In genomic region chr7:123750389-123751230, GRCh38 we compare ENCODE assay signal across 9 cellular contexts. TPM values are rescaled to one million over a fixed set of nuclear protein-coding genes. Genes with fewer than 3 reads are reported as not detected.
DNase-seq lines count a peak whose midpoint lies in the region; ATAC-seq, FAIRE-seq and TF ChIP-seq lines count a peak whose summit lies in the region.
"Had no signal": no experiment of that assay in that cellular context is flagged by ENCODE, and none has a peak within 500 bp of the region (broad histone marks: within the 10 kb centered on the region; RNA-seq: fewer than 3 reads in every experiment).

No MANE protein-coding gene starts in this region.

- peaks cover 27% of the 10 kb centered on the region for H3K4me1 Mint-ChIP-seq in endodermal cell

- H3K36me3 ChIP-seq in endodermal cell (ENCODE audit: control insufficient read depth, insufficient read depth, low read length) (no peaks in the 10 kb centered on the region), psoas muscle (ENCODE audit: insufficient read depth in 1 of 2, low read depth in 1 of 2) (no peaks in the 10 kb centered on the region)

- POLR2A ChIA-PET in GM10248 (lab: Yijun Ruan, JAX) = interaction anchor here (0.6 kb wide), 1 partner anchor 193 kb away, joined by 3 read pairs; the partner anchor contains the start of gene NDUFA5

- H3K9me3 ChIP-seq in endodermal cell (ENCODE audit: control insufficient read depth, low read length) (no peaks in the 10 kb centered on the region), psoas muscle (no peaks in the 10 kb centered on the region)

- no peaks in the 10 kb centered on the region for H3K9me3 Mint-ChIP-seq in endodermal cell

- no peak for ATAC-seq in psoas muscle

- H3K9ac ChIP-seq in endodermal cell (ENCODE audit: extremely low read depth, low read length, poor library complexity, severe bottlenecking) = peak overlapping the region; percentile 91

- CTCF ChIA-PET in GM10248 (lab: Yijun Ruan, JAX) = interaction anchor here (0.9 to 3.2 kb wide), 7 partner anchors 9 to 122 kb away, joined by 3 to 11 read pairs (median 4); no protein-coding TSS in a partner anchor

- no peaks in the 10 kb centered on the region for H3K36me3 Mint-ChIP-seq in endodermal cell (ENCODE audit: low read depth)

- no peak overlapping the region for H3K27ac Mint-ChIP-seq in endodermal cell

- no peaks in the 10 kb centered on the region for H3K27me3 ChIP-seq in endodermal cell (ENCODE audit: control insufficient read depth, insufficient read depth, low read length, poor library complexity, severe bottlenecking)
- no peaks in the 10 kb centered on the region for H3K27me3 ChIP-seq in psoas muscle (ENCODE audit: insufficient read depth in 3 of 3, low read length in 2 of 3)

- peak overlapping the region; percentile 99 for H3K4me3 ChIP-seq in endodermal cell (ENCODE audit: low read length)
- H3K4me3 ChIP-seq in psoas muscle = peak overlapping the region; percentile 91

- 60 to 94% methylated on average over 1 to 2 of the region's 2 CpGs for WGBS in endodermal cell (ENCODE audit: insufficient coverage in 1 of 2, insufficient read length in 1 of 2), 2 experiments
- 88 to 95% (median 94%) methylated on average over 2 of the region's 2 CpGs for WGBS in psoas muscle, 3 donors

- no peak for TF ChIP-seq POLR2A in GM12891 (IDR thresholded peaks at IDR 0.05; ENCODE audit: low read depth, low read length)

- peak overlapping the region; percentile 97 for H3K4me3 Mint-ChIP-seq in endodermal cell

- intact Hi-C loops in psoas muscle (cut with DNase I) = no loop called here

- no peaks in the 10 kb centered on the region for H3K27me3 Mint-ChIP-seq in endodermal cell (ENCODE audit: insufficient read depth)

- H3K27ac ChIP-seq in endodermal cell (ENCODE audit: low read depth, low read length) (no peak overlapping the region), psoas muscle (peak overlapping the region; percentile 99)

- no peak for FAIRE-seq in GM12891 (lab: Jason Lieb, UNC)

- DNase-seq in NCI-H510A treated with DMSO at 0.1 percent for 48 hours (lab: John Stamatoyannopoulos, UW) (peak; percentile 24), NCI-H510A (lab: John Stamatoyannopoulos, UW) (no peak), NCI-H526 (lab: John Stamatoyannopoulos, UW) (peak; percentile 9 to 28), endodermal cell (no peak), psoas muscle (no peak), GM10248 (ENCODE audit: extremely low spot score) (no peak), GM12891 (ENCODE audit: insufficient read length, low spot score) (no peak)
- no peak for DNase-seq in stimulated activated CD8-positive, alpha-beta memory T cell treated with anti-CD3 and anti-CD28 coated beads, Interleukin-4, amount 100 ng/mL, for 48 hours
- DNase-seq: NK-92 treated with Interleukin-12 subunit alpha and Interleukin-12 subunit beta, amount 100 ng/mL, for 24 hours had no signal

- peaks cover 2% of the 10 kb centered on the region for H3K4me1 ChIP-seq in endodermal cell (ENCODE audit: control insufficient read depth, insufficient read depth, low read length)
- H3K4me1 ChIP-seq in psoas muscle = peaks cover 31% of the 10 kb centered on the region

- TF ChIP-seq CTCF in endodermal cell (conservative IDR thresholded peaks at IDR 0.05) (no peak), psoas muscle (IDR thresholded peaks at IDR 0.05) (no peak), GM10248 (IDR thresholded peaks at IDR 0.05; ENCODE audit: control extremely low read depth, extremely low read depth, low read depth, missing control alignments) (no peak)

TF ChIP-seq in GM12891, 5 proteins besides CTCF, POLR2A, EP300 and RAD21:
- no peak for TF ChIP-seq TAF1 (IDR thresholded peaks at IDR 0.05; ENCODE audit: low read depth, low read length)
- TF ChIP-seq PAX5 (IDR thresholded peaks at IDR 0.05; ENCODE audit: insufficient read depth, low read length, severe bottlenecking) = no peak
- no peak for TF ChIP-seq SPI1 (IDR thresholded peaks at IDR 0.05; ENCODE audit: low read depth, low read length)

RNA-seq across cellular contexts. Expression of gene WASL, which starts 1.8 kb away (rescaled TPM):
- total RNA-seq in endodermal cell (10 to 100 TPM; 35.1 to 36.7 TPM), psoas muscle (10 to 100 TPM; 28.9 to 37.8 (median 33.8) TPM)
- 30.8 TPM for polyA plus RNA-seq in endodermal cell (2013, experiment 1 of 2)
- polyA plus RNA-seq in endodermal cell (2013, experiment 2 of 2) = 30.4 TPM
- 10 to 100 TPM; 17.6 to 33.9 (median 18.4) TPM for polyA plus RNA-seq in psoas muscle
- polyA plus RNA-seq in GM12891 (2012; ENCODE audit: low read depth, missing spikeins) = 2.3 TPM

Comparison
In these comparisons a context has a peak if more than half of its experiments do, and no peak if none do; other contexts are left out.
1. DNase-seq: peak in NCI-H510A treated with DMSO at 0.1 percent for 48 hours (single experiment) and NCI-H526 (2 of 2); none in NCI-H510A (single experiment), endodermal cell (single experiment), psoas muscle (0 of 2), GM10248 (single experiment), GM12891 (single experiment) and stimulated activated CD8-positive, alpha-beta memory T cell treated with anti-CD3 and anti-CD28 coated beads, Interleukin-4, amount 100 ng/mL, for 48 hours (single experiment).